Comparison of ENCODE assay signal across 1 cellular context in the genomic region with DNA sequence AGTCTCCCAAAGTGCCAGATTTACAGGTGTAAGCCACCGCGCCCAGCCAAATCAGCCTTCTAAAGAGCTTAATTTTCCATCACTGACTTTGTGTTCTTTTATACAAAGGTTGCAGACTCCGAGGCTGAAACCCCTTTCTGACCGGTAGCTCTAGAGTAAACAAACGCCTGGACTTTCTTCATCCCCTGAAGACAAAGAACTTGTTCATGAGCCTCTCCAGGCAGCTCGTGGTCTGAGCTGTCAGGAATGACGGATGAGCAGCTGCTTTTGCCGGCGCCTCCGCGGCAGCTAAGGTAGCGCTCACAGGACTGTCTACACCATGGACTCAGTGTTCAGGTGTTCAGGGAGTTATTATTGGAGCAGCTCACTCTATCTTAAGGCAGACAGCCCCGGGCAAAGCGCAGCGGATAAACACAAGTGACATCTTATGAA.
TF ChIP-seq lines count a peak whose summit lies in the region.

No MANE protein-coding gene starts in this region.

TF ChIP-seq in HepG2, 621 proteins besides CTCF, POLR2A, EP300 and RAD21 (continued from another document and continues in another):
- TF ChIP-seq TEAD2 (CRISPR knock-in tag; IDR thresholded peaks at IDR 0.05), result no peak
- no peak for TF ChIP-seq KLF9 (CRISPR knock-in tag; IDR thresholded peaks at IDR 0.05; ENCODE audit: low read depth)
- peak; percentile 81 for TF ChIP-seq TEAD3 (CRISPR knock-in tag; optimal IDR thresholded peaks at IDR 0.05; ENCODE audit: borderline replicate concordance)
- TF ChIP-seq KLF12 (CRISPR knock-in tag; IDR thresholded peaks at IDR 0.05; ENCODE audit: borderline replicate concordance), result no peak; the same call in 1 of the 2 replicates
- TF ChIP-seq SP2 (CRISPR knock-in tag; IDR thresholded peaks at IDR 0.05), result no peak
- TF ChIP-seq, protein P1, sequence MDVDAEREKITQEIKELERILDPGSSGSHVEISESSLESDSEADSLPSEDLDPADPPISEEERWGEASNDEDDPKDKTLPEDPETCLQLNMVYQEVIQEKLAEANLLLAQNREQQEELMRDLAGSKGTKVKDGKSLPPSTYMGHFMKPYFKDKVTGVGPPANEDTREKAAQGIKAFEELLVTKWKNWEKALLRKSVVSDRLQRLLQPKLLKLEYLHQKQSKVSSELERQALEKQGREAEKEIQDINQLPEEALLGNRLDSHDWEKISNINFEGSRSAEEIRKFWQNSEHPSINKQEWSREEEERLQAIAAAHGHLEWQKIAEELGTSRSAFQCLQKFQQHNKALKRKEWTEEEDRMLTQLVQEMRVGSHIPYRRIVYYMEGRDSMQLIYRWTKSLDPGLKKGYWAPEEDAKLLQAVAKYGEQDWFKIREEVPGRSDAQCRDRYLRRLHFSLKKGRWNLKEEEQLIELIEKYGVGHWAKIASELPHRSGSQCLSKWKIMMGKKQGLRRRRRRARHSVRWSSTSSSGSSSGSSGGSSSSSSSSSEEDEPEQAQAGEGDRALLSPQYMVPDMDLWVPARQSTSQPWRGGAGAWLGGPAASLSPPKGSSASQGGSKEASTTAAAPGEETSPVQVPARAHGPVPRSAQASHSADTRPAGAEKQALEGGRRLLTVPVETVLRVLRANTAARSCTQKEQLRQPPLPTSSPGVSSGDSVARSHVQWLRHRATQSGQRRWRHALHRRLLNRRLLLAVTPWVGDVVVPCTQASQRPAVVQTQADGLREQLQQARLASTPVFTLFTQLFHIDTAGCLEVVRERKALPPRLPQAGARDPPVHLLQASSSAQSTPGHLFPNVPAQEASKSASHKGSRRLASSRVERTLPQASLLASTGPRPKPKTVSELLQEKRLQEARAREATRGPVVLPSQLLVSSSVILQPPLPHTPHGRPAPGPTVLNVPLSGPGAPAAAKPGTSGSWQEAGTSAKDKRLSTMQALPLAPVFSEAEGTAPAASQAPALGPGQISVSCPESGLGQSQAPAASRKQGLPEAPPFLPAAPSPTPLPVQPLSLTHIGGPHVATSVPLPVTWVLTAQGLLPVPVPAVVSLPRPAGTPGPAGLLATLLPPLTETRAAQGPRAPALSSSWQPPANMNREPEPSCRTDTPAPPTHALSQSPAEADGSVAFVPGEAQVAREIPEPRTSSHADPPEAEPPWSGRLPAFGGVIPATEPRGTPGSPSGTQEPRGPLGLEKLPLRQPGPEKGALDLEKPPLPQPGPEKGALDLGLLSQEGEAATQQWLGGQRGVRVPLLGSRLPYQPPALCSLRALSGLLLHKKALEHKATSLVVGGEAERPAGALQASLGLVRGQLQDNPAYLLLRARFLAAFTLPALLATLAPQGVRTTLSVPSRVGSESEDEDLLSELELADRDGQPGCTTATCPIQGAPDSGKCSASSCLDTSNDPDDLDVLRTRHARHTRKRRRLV (CRISPR knock-in tag; IDR thresholded peaks at IDR 0.05), result no peak
- TF ChIP-seq, protein P2, sequence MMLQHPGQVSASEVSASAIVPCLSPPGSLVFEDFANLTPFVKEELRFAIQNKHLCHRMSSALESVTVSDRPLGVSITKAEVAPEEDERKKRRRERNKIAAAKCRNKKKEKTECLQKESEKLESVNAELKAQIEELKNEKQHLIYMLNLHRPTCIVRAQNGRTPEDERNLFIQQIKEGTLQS (CRISPR knock-in tag; IDR thresholded peaks at IDR 0.05), result 0 out of 2 replicates have a peak, but pooled peaks have one; percentile 50
- TF ChIP-seq ZNF343 (CRISPR knock-in tag; IDR thresholded peaks at IDR 0.05), result no peak
- TF ChIP-seq, protein P3, sequence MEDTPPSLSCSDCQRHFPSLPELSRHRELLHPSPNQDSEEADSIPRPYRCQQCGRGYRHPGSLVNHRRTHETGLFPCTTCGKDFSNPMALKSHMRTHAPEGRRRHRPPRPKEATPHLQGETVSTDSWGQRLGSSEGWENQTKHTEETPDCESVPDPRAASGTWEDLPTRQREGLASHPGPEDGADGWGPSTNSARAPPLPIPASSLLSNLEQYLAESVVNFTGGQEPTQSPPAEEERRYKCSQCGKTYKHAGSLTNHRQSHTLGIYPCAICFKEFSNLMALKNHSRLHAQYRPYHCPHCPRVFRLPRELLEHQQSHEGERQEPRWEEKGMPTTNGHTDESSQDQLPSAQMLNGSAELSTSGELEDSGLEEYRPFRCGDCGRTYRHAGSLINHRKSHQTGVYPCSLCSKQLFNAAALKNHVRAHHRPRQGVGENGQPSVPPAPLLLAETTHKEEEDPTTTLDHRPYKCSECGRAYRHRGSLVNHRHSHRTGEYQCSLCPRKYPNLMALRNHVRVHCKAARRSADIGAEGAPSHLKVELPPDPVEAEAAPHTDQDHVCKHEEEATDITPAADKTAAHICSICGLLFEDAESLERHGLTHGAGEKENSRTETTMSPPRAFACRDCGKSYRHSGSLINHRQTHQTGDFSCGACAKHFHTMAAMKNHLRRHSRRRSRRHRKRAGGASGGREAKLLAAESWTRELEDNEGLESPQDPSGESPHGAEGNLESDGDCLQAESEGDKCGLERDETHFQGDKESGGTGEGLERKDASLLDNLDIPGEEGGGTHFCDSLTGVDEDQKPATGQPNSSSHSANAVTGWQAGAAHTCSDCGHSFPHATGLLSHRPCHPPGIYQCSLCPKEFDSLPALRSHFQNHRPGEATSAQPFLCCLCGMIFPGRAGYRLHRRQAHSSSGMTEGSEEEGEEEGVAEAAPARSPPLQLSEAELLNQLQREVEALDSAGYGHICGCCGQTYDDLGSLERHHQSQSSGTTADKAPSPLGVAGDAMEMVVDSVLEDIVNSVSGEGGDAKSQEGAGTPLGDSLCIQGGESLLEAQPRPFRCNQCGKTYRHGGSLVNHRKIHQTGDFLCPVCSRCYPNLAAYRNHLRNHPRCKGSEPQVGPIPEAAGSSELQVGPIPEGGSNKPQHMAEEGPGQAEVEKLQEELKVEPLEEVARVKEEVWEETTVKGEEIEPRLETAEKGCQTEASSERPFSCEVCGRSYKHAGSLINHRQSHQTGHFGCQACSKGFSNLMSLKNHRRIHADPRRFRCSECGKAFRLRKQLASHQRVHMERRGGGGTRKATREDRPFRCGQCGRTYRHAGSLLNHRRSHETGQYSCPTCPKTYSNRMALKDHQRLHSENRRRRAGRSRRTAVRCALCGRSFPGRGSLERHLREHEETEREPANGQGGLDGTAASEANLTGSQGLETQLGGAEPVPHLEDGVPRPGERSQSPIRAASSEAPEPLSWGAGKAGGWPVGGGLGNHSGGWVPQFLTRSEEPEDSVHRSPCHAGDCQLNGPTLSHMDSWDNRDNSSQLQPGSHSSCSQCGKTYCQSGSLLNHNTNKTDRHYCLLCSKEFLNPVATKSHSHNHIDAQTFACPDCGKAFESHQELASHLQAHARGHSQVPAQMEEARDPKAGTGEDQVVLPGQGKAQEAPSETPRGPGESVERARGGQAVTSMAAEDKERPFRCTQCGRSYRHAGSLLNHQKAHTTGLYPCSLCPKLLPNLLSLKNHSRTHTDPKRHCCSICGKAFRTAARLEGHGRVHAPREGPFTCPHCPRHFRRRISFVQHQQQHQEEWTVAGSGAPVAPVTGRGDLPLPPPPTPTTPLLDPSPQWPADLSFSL (CRISPR knock-in tag; IDR thresholded peaks at IDR 0.05), result no peak
- TF ChIP-seq BCL6 (CRISPR knock-in tag; IDR thresholded peaks at IDR 0.05), result peak; percentile 83
- no peak for TF ChIP-seq NR2F2 (IDR thresholded peaks at IDR 0.05; ENCODE audit: borderline replicate concordance, low read depth)
- no peak for TF ChIP-seq AKAP8 (CRISPR knock-in tag; IDR thresholded peaks at IDR 0.05)
- peak; percentile 39; the same call in 1 of the 2 replicates for TF ChIP-seq ZKSCAN8 (CRISPR knock-in tag; IDR thresholded peaks at IDR 0.05; ENCODE audit: borderline replicate concordance)
- TF ChIP-seq, protein P4, sequence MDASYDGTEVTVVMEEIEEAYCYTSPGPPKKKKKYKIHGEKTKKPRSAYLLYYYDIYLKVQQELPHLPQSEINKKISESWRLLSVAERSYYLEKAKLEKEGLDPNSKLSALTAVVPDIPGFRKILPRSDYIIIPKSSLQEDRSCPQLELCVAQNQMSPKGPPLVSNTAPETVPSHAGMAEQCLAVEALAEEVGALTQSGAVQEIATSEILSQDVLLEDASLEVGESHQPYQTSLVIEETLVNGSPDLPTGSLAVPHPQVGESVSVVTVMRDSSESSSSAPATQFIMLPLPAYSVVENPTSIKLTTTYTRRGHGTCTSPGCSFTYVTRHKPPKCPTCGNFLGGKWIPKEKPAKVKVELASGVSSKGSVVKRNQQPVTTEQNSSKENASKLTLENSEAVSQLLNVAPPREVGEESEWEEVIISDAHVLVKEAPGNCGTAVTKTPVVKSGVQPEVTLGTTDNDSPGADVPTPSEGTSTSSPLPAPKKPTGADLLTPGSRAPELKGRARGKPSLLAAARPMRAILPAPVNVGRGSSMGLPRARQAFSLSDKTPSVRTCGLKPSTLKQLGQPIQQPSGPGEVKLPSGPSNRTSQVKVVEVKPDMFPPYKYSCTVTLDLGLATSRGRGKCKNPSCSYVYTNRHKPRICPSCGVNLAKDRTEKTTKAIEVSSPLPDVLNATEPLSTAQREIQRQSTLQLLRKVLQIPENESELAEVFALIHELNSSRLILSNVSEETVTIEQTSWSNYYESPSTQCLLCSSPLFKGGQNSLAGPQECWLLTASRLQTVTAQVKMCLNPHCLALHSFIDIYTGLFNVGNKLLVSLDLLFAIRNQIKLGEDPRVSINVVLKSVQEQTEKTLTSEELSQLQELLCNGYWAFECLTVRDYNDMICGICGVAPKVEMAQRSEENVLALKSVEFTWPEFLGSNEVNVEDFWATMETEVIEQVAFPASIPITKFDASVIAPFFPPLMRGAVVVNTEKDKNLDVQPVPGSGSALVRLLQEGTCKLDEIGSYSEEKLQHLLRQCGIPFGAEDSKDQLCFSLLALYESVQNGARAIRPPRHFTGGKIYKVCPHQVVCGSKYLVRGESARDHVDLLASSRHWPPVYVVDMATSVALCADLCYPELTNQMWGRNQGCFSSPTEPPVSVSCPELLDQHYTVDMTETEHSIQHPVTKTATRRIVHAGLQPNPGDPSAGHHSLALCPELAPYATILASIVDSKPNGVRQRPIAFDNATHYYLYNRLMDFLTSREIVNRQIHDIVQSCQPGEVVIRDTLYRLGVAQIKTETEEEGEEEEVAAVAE (CRISPR knock-in tag; IDR thresholded peaks at IDR 0.05; ENCODE audit: borderline replicate concordance), result 0 out of 2 replicates have a peak, but pooled peaks have one; percentile 56
- no peak for TF ChIP-seq ZNF382 (CRISPR knock-in tag; IDR thresholded peaks at IDR 0.05; ENCODE audit: borderline replicate concordance)
- TF ChIP-seq, protein P5, sequence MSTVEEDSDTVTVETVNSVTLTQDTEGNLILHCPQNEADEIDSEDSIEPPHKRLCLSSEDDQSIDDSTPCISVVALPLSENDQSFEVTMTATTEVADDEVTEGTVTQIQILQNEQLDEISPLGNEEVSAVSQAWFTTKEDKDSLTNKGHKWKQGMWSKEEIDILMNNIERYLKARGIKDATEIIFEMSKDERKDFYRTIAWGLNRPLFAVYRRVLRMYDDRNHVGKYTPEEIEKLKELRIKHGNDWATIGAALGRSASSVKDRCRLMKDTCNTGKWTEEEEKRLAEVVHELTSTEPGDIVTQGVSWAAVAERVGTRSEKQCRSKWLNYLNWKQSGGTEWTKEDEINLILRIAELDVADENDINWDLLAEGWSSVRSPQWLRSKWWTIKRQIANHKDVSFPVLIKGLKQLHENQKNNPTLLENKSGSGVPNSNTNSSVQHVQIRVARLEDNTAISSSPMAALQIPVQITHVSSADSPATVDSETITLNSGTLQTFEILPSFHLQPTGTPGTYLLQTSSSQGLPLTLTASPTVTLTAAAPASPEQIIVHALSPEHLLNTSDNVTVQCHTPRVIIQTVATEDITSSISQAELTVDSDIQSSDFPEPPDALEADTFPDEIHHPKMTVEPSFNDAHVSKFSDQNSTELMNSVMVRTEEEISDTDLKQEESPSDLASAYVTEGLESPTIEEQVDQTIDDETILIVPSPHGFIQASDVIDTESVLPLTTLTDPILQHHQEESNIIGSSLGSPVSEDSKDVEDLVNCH (CRISPR knock-in tag; IDR thresholded peaks at IDR 0.05), result no peak
- peak; percentile 56 for TF ChIP-seq TCF7 (IDR thresholded peaks at IDR 0.05; ENCODE audit: low read depth)
- TF ChIP-seq ZNF878 (CRISPR knock-in tag; IDR thresholded peaks at IDR 0.05), result peak; percentile 77
- no peak for TF ChIP-seq ZNF841 (CRISPR knock-in tag; IDR thresholded peaks at IDR 0.05; ENCODE audit: borderline replicate concordance)
- TF ChIP-seq, protein P6, sequence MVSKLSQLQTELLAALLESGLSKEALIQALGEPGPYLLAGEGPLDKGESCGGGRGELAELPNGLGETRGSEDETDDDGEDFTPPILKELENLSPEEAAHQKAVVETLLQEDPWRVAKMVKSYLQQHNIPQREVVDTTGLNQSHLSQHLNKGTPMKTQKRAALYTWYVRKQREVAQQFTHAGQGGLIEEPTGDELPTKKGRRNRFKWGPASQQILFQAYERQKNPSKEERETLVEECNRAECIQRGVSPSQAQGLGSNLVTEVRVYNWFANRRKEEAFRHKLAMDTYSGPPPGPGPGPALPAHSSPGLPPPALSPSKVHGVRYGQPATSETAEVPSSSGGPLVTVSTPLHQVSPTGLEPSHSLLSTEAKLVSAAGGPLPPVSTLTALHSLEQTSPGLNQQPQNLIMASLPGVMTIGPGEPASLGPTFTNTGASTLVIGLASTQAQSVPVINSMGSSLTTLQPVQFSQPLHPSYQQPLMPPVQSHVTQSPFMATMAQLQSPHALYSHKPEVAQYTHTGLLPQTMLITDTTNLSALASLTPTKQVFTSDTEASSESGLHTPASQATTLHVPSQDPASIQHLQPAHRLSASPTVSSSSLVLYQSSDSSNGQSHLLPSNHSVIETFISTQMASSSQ (IDR thresholded peaks at IDR 0.05; ENCODE audit: low read depth), result peak; percentile 54
- TF ChIP-seq, protein P6 (CRISPR knock-in tag; IDR thresholded peaks at IDR 0.05; ENCODE audit: borderline replicate concordance), result peak; percentile 76; the same call in 1 of the 2 replicates
